1 cellular context compared by ENCODE assay signal in the genomic region with DNA sequence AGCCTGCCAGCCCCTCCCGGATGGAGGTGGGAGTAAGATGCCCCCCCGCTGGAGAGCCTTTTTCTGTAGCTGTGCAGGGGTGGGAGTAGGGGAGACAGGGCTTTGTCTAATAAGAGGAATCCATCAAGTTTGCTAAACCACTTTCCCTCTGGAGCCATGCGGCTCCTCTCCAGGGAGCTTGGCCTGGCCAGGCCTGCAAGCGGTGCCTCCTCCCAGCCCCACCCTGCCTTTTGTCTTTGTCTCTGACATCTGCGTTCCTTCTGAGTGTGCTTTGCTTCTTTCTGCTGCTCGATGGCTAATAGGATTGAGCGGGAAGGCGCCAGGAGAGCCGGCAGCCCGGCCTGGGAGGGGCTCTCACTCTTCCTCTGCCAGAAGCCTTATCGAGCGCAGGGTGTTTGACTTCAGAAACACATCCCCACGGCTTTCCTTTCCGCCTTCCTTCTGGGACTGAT.
TF ChIP-seq lines count a peak whose summit lies in the region.

No MANE protein-coding gene starts in this region.

TF ChIP-seq in IMR-90, 13 proteins besides CTCF, POLR2A, EP300 and RAD21 (continued from another document):
- no peak for TF ChIP-seq ELK1 (IDR thresholded peaks at IDR 0.05; ENCODE audit: borderline replicate concordance, low read depth, low read length)
